1 cellular context compared by ENCODE assay signal in the genomic region with DNA sequence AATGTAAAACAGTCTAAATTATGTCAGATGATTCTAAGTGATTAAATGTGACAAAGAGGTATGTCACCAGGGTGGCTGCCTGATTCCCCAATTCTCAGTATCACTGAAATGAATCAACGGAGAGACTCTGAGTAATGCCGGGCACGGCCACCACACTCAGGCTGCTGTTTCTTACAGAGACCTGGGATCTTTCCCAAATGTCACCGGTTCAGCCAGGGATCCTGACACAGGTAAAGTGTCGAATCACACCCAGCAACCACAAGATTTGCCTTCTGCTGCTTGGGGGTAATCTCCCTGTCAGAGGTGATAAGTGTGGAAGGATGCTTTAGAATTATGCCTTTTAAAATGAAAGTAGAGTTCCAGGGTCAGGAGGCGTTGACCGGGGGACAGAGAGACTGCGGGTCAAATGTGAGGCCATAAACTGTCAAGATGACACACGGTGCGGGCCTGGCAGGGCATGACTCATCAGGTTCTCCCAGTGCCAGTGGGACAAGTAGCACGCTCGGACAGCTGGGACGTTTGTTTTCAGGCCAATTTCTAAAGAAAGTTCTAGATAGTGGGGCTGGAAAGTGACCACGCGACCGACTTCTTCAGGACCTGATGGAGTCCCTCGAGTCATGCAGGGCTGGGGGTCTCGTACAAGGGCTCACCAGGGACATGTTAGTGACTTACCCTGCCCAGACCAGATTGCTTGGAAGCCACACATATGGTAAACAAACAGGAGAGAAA.
TF ChIP-seq lines count a peak whose summit lies in the region.

No MANE protein-coding gene starts in this region.

TF ChIP-seq in K562, 482 proteins besides CTCF, POLR2A, EP300 and RAD21 (continued from another document and continues in another):
- TF ChIP-seq, protein P1, sequence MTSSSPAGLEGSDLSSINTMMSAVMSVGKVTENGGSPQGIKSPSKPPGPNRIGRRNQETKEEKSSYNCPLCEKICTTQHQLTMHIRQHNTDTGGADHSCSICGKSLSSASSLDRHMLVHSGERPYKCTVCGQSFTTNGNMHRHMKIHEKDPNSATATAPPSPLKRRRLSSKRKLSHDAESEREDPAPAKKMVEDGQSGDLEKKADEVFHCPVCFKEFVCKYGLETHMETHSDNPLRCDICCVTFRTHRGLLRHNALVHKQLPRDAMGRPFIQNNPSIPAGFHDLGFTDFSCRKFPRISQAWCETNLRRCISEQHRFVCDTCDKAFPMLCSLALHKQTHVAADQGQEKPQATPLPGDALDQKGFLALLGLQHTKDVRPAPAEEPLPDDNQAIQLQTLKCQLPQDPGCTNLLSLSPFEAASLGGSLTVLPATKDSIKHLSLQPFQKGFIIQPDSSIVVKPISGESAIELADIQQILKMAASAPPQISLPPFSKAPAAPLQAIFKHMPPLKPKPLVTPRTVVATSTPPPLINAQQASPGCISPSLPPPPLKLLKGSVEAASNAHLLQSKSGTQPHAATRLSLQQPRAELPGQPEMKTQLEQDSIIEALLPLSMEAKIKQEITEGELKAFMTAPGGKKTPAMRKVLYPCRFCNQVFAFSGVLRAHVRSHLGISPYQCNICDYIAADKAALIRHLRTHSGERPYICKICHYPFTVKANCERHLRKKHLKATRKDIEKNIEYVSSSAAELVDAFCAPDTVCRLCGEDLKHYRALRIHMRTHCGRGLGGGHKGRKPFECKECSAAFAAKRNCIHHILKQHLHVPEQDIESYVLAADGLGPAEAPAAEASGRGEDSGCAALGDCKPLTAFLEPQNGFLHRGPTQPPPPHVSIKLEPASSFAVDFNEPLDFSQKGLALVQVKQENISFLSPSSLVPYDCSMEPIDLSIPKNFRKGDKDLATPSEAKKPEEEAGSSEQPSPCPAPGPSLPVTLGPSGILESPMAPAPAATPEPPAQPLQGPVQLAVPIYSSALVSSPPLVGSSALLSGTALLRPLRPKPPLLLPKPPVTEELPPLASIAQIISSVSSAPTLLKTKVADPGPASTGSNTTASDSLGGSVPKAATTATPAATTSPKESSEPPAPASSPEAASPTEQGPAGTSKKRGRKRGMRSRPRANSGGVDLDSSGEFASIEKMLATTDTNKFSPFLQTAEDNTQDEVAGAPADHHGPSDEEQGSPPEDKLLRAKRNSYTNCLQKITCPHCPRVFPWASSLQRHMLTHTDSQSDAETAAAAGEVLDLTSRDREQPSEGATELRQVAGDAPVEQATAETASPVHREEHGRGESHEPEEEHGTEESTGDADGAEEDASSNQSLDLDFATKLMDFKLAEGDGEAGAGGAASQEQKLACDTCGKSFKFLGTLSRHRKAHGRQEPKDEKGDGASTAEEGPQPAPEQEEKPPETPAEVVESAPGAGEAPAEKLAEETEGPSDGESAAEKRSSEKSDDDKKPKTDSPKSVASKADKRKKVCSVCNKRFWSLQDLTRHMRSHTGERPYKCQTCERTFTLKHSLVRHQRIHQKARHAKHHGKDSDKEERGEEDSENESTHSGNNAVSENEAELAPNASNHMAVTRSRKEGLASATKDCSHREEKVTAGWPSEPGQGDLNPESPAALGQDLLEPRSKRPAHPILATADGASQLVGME (CRISPR knock-in tag; IDR thresholded peaks at IDR 0.05), result no peak
- no peak for TF ChIP-seq NONO (IDR thresholded peaks at IDR 0.05; ENCODE audit: low read depth in 2 of 2, low read length in 1 of 2)
- TF ChIP-seq MEF2D (tag; conservative IDR thresholded peaks at IDR 0.05; ENCODE audit: low read depth), result peak; percentile 68; the same call in 1 of the 2 replicates
- TF ChIP-seq CREM (IDR thresholded peaks at IDR 0.05; ENCODE audit: low read depth), result peak; percentile 68; the same call in 1 of the 2 replicates
- TF ChIP-seq HMG20A (CRISPR knock-in tag; conservative IDR thresholded peaks at IDR 0.05), result no peak
- TF ChIP-seq, protein P2, sequence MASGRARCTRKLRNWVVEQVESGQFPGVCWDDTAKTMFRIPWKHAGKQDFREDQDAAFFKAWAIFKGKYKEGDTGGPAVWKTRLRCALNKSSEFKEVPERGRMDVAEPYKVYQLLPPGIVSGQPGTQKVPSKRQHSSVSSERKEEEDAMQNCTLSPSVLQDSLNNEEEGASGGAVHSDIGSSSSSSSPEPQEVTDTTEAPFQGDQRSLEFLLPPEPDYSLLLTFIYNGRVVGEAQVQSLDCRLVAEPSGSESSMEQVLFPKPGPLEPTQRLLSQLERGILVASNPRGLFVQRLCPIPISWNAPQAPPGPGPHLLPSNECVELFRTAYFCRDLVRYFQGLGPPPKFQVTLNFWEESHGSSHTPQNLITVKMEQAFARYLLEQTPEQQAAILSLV (tag; IDR thresholded peaks at IDR 0.05), result no peak
- no peak for TF ChIP-seq ZFP1 (CRISPR knock-in tag; IDR thresholded peaks at IDR 0.05)
- TF ChIP-seq TSC22D4 (tag; IDR thresholded peaks at IDR 0.05), result no peak
- no peak for TF ChIP-seq U2AF2 (optimal IDR thresholded peaks at IDR 0.05; ENCODE audit: low read depth, low read length)
- no peak for TF ChIP-seq EGR1 (conservative IDR thresholded peaks at IDR 0.05)
- no peak for TF ChIP-seq ZNF507 (tag; conservative IDR thresholded peaks at IDR 0.05)
- TF ChIP-seq C11orf30 (IDR thresholded peaks at IDR 0.05; ENCODE audit: low read depth), result peak; percentile 86
- no peak for TF ChIP-seq ARID3B (CRISPR knock-in tag; IDR thresholded peaks at IDR 0.05; ENCODE audit: borderline replicate concordance)
- no peak for TF ChIP-seq ZNF584 (CRISPR knock-in tag; IDR thresholded peaks at IDR 0.05; ENCODE audit: low read depth)
- no peak; the same call in 1 of the 2 replicates for TF ChIP-seq ZNF766 (CRISPR knock-in tag; conservative IDR thresholded peaks at IDR 0.05)
- TF ChIP-seq RFX5 (IDR thresholded peaks at IDR 0.05; ENCODE audit: low read depth, low read length), result no peak
- TF ChIP-seq ZNF76 (CRISPR knock-in tag; IDR thresholded peaks at IDR 0.05; ENCODE audit: borderline replicate concordance), result no peak
- no peak for TF ChIP-seq SP1 (CRISPR knock-in tag; IDR thresholded peaks at IDR 0.05)
- no peak for TF ChIP-seq XRCC3 (IDR thresholded peaks at IDR 0.05)
- TF ChIP-seq SNIP1 (IDR thresholded peaks at IDR 0.05; ENCODE audit: low read depth), result no peak
- TF ChIP-seq, protein P3, sequence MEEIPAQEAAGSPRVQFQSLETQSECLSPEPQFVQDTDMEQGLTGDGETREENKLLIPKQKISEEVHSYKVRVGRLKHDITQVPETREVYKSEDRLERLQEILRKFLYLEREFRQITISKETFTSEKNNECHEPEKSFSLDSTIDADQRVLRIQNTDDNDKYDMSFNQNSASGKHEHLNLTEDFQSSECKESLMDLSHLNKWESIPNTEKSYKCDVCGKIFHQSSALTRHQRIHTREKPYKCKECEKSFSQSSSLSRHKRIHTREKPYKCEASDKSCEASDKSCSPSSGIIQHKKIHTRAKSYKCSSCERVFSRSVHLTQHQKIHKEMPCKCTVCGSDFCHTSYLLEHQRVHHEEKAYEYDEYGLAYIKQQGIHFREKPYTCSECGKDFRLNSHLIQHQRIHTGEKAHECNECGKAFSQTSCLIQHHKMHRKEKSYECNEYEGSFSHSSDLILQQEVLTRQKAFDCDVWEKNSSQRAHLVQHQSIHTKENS (CRISPR knock-in tag; IDR thresholded peaks at IDR 0.05), result no peak
- no peak for TF ChIP-seq MXD1 (CRISPR knock-in tag; IDR thresholded peaks at IDR 0.05; ENCODE audit: borderline replicate concordance, poor library complexity, severe bottlenecking)
- TF ChIP-seq ZNF77 (CRISPR knock-in tag; IDR thresholded peaks at IDR 0.05), result no peak
- no peak for TF ChIP-seq SMARCB1 (IDR thresholded peaks at IDR 0.05; ENCODE audit: insufficient read length, low read depth)
- peak; percentile 93 for TF ChIP-seq FOSL1 (tag; conservative IDR thresholded peaks at IDR 0.05)
- TF ChIP-seq ARHGAP35 (IDR thresholded peaks at IDR 0.05; ENCODE audit: partially characterized antibody), result no peak
- TF ChIP-seq POLR2B (IDR thresholded peaks at IDR 0.05; ENCODE audit: low read depth, partially characterized antibody), result no peak
- TF ChIP-seq ASH1L (IDR thresholded peaks at IDR 0.05; ENCODE audit: borderline replicate concordance, low read depth, partially characterized antibody), result no peak
- no peak for TF ChIP-seq ZC3H11A (IDR thresholded peaks at IDR 0.05; ENCODE audit: low read depth, low read length)
- no peak for TF ChIP-seq ZNF354B (CRISPR knock-in tag; IDR thresholded peaks at IDR 0.05)
- TF ChIP-seq ZNF695 (CRISPR knock-in tag; IDR thresholded peaks at IDR 0.05), result no peak
- 0 out of 2 replicates have a peak, but pooled peaks have one; percentile 53 for TF ChIP-seq ZNF511 (CRISPR knock-in tag; IDR thresholded peaks at IDR 0.05)
- no peak for TF ChIP-seq RBM39 (optimal IDR thresholded peaks at IDR 0.05; ENCODE audit: low read depth, low read length)
- TF ChIP-seq SMAD3 (CRISPR knock-in tag; conservative IDR thresholded peaks at IDR 0.05), result no peak
- TF ChIP-seq PTRF (tag; IDR thresholded peaks at IDR 0.05), result no peak
- TF ChIP-seq LCOR (CRISPR knock-in tag; IDR thresholded peaks at IDR 0.05), result no peak
- TF ChIP-seq SMARCE1 (IDR thresholded peaks at IDR 0.05), result peak; percentile 79
- TF ChIP-seq ZNF436 (CRISPR knock-in tag; IDR thresholded peaks at IDR 0.05), result no peak
- TF ChIP-seq XRCC4 (IDR thresholded peaks at IDR 0.05; ENCODE audit: extremely low read depth, insufficient read depth, insufficient read length), result no peak
- TF ChIP-seq ARID1B (IDR thresholded peaks at IDR 0.05), result peak; percentile 75
- TF ChIP-seq EWSR1 (IDR thresholded peaks at IDR 0.05; ENCODE audit: borderline replicate concordance, low read depth, partially characterized antibody), result no peak
- TF ChIP-seq ZNF184 (CRISPR knock-in tag; IDR thresholded peaks at IDR 0.05), result no peak
- no peak for TF ChIP-seq HDGF (IDR thresholded peaks at IDR 0.05)
- no peak for TF ChIP-seq ZBTB34 (CRISPR knock-in tag; IDR thresholded peaks at IDR 0.05)
- TF ChIP-seq TAF7 (tag; IDR thresholded peaks at IDR 0.05), result no peak
- no peak for TF ChIP-seq NFIX (CRISPR knock-in tag; IDR thresholded peaks at IDR 0.05; ENCODE audit: low read depth)
- 0 out of 2 replicates have a peak, but pooled peaks have one; percentile 38 for TF ChIP-seq BHLHE40 (IDR thresholded peaks at IDR 0.05; ENCODE audit: low read length)
- TF ChIP-seq, protein P4, sequence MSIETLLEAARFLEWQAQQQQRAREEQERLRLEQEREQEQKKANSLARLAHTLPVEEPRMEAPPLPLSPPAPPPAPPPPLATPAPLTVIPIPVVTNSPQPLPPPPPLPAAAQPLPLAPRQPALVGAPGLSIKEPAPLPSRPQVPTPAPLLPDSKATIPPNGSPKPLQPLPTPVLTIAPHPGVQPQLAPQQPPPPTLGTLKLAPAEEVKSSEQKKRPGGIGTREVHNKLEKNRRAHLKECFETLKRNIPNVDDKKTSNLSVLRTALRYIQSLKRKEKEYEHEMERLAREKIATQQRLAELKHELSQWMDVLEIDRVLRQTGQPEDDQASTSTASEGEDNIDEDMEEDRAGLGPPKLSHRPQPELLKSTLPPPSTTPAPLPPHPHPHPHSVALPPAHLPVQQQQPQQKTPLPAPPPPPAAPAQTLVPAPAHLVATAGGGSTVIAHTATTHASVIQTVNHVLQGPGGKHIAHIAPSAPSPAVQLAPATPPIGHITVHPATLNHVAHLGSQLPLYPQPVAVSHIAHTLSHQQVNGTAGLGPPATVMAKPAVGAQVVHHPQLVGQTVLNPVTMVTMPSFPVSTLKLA (conservative IDR thresholded peaks at IDR 0.05), result peak in 1 of 2 experiments; percentile 65; a peak in 2 of 4 replicates
- 0 out of 2 replicates have a peak, but pooled peaks have one; percentile 34 for TF ChIP-seq HDAC2 (IDR thresholded peaks at IDR 0.05)
- no peak for TF ChIP-seq MEF2A (IDR thresholded peaks at IDR 0.05; ENCODE audit: control insufficient read depth, low read depth, low read length)
- TF ChIP-seq ZNF165 (CRISPR knock-in tag; IDR thresholded peaks at IDR 0.05; ENCODE audit: borderline replicate concordance), result no peak
- TF ChIP-seq MTA3 (IDR thresholded peaks at IDR 0.05; ENCODE audit: borderline replicate concordance), result 0 out of 2 replicates have a peak, but pooled peaks have one; percentile 41
- no peak for TF ChIP-seq ZNF121 (CRISPR knock-in tag; conservative IDR thresholded peaks at IDR 0.05)
- no peak for TF ChIP-seq DEAF1 (CRISPR knock-in tag; IDR thresholded peaks at IDR 0.05)
